In the genomic region with DNA sequence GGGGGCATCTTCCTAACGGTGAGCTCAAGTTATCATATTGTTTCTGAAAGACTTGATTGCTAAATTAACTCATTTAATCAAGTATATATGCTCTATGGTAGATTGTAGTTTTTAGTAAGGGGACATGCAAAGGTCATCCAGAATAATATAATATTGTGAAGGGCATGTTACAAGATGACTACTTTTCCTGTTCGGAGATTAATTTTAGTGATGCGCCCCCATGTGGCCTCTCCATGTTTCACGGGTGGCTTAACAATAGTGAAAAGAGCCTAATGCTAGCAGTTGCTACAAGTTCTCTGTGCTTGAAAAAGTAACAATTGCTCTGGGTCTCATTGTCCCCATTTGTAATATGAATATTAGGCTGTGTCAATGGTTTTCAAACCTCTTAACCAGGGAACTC, we compare ENCODE assay signal across 9 cellular contexts. TPM values are rescaled to one million over a fixed set of nuclear protein-coding genes. Genes with fewer than 3 reads are reported as not detected.
DNase-seq lines count a peak whose midpoint lies in the region; ATAC-seq, FAIRE-seq and TF ChIP-seq lines count a peak whose summit lies in the region.
"Had no signal": no experiment of that assay in that cellular context is flagged by ENCODE, and none has a peak within 500 bp of the region (broad histone marks: within the 10 kb centered on the region; RNA-seq: fewer than 3 reads in every experiment).

No MANE protein-coding gene starts in this region.

- H3K27ac Mint-ChIP-seq in activated CD4-positive, alpha-beta T cell treated with anti-CD3 and anti-CD28 coated beads, Interleukin-2, amount 10 ng/mL, durations not matched to agents 7 days and 5 days = no peak overlapping the region
- H3K27ac Mint-ChIP-seq: stimulated activated naive CD8-positive, alpha-beta T cell treated with anti-CD3 and anti-CD28 coated beads, Interleukin-15, Interleukin-2, amounts not matched to agents 100 ng/mL and 50 ng/mL, for 24 hours had no signal

- no peaks in the 10 kb centered on the region for H3K9me3 Mint-ChIP-seq in activated CD4-positive, alpha-beta T cell treated with anti-CD3 and anti-CD28 coated beads, Interleukin-2, amount 10 ng/mL, durations not matched to agents 7 days and 5 days
- H3K9me3 Mint-ChIP-seq: stimulated activated naive CD8-positive, alpha-beta T cell treated with anti-CD3 and anti-CD28 coated beads, Interleukin-15, Interleukin-2, amounts not matched to agents 100 ng/mL and 50 ng/mL, for 24 hours had no signal

- TF ChIP-seq POLR2A in endothelial cell of umbilical vein (IDR thresholded peaks at IDR 0.05; ENCODE audit: low read depth, low read length) = no peak

- H3K27me3 ChIP-seq in endothelial cell of umbilical vein (ENCODE audit: control insufficient read depth in 2 of 2, insufficient read depth in 2 of 2, low read length in 2 of 2) (peaks cover 0 to 9% of the 10 kb centered on the region in 2 experiments), pancreas (peaks cover 0 to 20% (median 5%) of the 10 kb centered on the region in 4 donors)

- H2AFZ ChIP-seq in endothelial cell of umbilical vein (ENCODE audit: low read depth, low read length) = no peak overlapping the region

- peaks cover 6% of the 10 kb centered on the region for H3K4me1 ChIP-seq in endothelial cell of umbilical vein (ENCODE audit: control insufficient read depth, extremely low read depth, insufficient read depth, low read length)
- H3K4me1 ChIP-seq in pancreas = no peaks in the 10 kb centered on the region

- peaks cover 15% of the 10 kb centered on the region for H3K27me3 Mint-ChIP-seq in activated CD4-positive, alpha-beta T cell treated with anti-CD3 and anti-CD28 coated beads, Interleukin-2, amount 10 ng/mL, durations not matched to agents 7 days and 5 days

- H4K20me1 ChIP-seq in endothelial cell of umbilical vein (replicated peaks; ENCODE audit: control insufficient read depth, extremely low read depth, insufficient read depth, low read length) = no peaks in the 10 kb centered on the region

- no TSS peak for BruUV-seq in endothelial cell of umbilical vein (replicated peaks; lab: Mats Ljungman, UMichigan)

- WGBS in pancreas, 2 donors = 19 to 28% methylated on average over 4 of the region's 4 CpGs

- no peaks in the 10 kb centered on the region for H3K9me3 ChIP-seq in endothelial cell of umbilical vein (replicated peaks; ENCODE audit: control insufficient read depth, insufficient read depth, low read length)
- no peaks in the 10 kb centered on the region for H3K9me3 ChIP-seq in pancreas

- CTCF ChIA-PET in activated CD4-positive, alpha-beta T cell treated with anti-CD3 and anti-CD28 coated beads, Interleukin-2, amount 10 ng/mL, durations not matched to agents 7 days and 5 days (lab: Charles Lee) = interaction anchor here (0.6 to 0.9 kb wide), 2 partner anchors 12 to 182 kb away, joined by 3 read pairs; no protein-coding TSS in a partner anchor
- CTCF ChIA-PET in endothelial cell of umbilical vein (lab: Charles Lee) = interaction anchor here (0.9 to 3.4 kb wide), 4 partner anchors 1213 to 1218 kb away, joined by 3 to 18 read pairs (median 8); no protein-coding TSS in a partner anchor

- POLR2A ChIA-PET in activated CD4-positive, alpha-beta T cell treated with anti-CD3 and anti-CD28 coated beads, Interleukin-2, amount 10 ng/mL, durations not matched to agents 7 days and 5 days (lab: Charles Lee) = no interaction called here
- POLR2A ChIA-PET in endothelial cell of umbilical vein (lab: Charles Lee) = no interaction called here

- H3K36me3 ChIP-seq in endothelial cell of umbilical vein (ENCODE audit: control insufficient read depth in 2 of 2, extremely low read depth in 1 of 2, insufficient read depth in 2 of 2, low read length in 2 of 2) (no peaks in the 10 kb centered on the region), pancreas (no peaks in the 10 kb centered on the region)

- dilution Hi-C loops in endothelial cell of umbilical vein (cut with MboI; ENCODE audit: extremely low pct_ligation_motif_present, low sequenced_read_pairs) = no loop called here

- H3K9me1 ChIP-seq in endothelial cell of umbilical vein (replicated peaks; ENCODE audit: control insufficient read depth, extremely low read depth, insufficient read depth, low read length) = no peaks in the 10 kb centered on the region

- peak; percentile 2 for DNase-seq in NCI-H510A treated with DMSO at 0.1 percent for 48 hours (lab: John Stamatoyannopoulos, UW)
- DNase-seq in NCI-H510A (lab: John Stamatoyannopoulos, UW) = no peak
- DNase-seq in Kasumi-1 (lab: John Stamatoyannopoulos, UW) = peak; percentile 22 to 29
- peak; percentile 37 for DNase-seq in activated CD4-positive, alpha-beta T cell treated with anti-CD3 and anti-CD28 coated beads, Interleukin-2, amount 10 ng/mL, durations not matched to agents 7 days and 5 days
- peak; percentile 24 for DNase-seq in endothelial cell of umbilical vein (ENCODE audit: low read depth, low spot score)
- DNase-seq in pancreas = peak in 4 of 6 donors; percentile 3 to 62 (median 36)
- no peak for DNase-seq in dedifferentiated amniotic fluid mesenchymal stem cell (ENCODE audit: extremely low spot score)
- no peak for DNase-seq in NCI-H1694 (lab: John Stamatoyannopoulos, UW)

- no peaks in the 10 kb centered on the region for H3K36me3 Mint-ChIP-seq in activated CD4-positive, alpha-beta T cell treated with anti-CD3 and anti-CD28 coated beads, Interleukin-2, amount 10 ng/mL, durations not matched to agents 7 days and 5 days (ENCODE audit: low read depth)

- H3K79me2 ChIP-seq in endothelial cell of umbilical vein (ENCODE audit: control insufficient read depth, insufficient read depth, low read length) = no peaks in the 10 kb centered on the region

- H3K4me3 Mint-ChIP-seq in activated CD4-positive, alpha-beta T cell treated with anti-CD3 and anti-CD28 coated beads, Interleukin-2, amount 10 ng/mL, durations not matched to agents 7 days and 5 days = no peak overlapping the region
- H3K4me3 Mint-ChIP-seq: stimulated activated naive CD8-positive, alpha-beta T cell treated with anti-CD3 and anti-CD28 coated beads, Interleukin-15, Interleukin-2, amounts not matched to agents 100 ng/mL and 50 ng/mL, for 24 hours had no signal

- TF ChIP-seq CTCF in endothelial cell of umbilical vein (IDR thresholded peaks at IDR 0.05; ENCODE audit: extremely low read depth in 1 of 2, insufficient read depth in 1 of 2, low read depth in 1 of 2, low read length in 2 of 2) (peak; percentile 31 to 36), pancreas (IDR thresholded peaks at IDR 0.05) (peak; percentile 29 to 42 (median 37))

- H3K27ac ChIP-seq in endothelial cell of umbilical vein (ENCODE audit: insufficient read depth, low read depth, low read length) = no peak overlapping the region
- no peak overlapping the region for H3K27ac ChIP-seq in pancreas

- peak in 2 of 4 donors; percentile 58 to 70 for ATAC-seq in pancreas

- no peak overlapping the region for H3K9ac ChIP-seq in endothelial cell of umbilical vein (replicated peaks; ENCODE audit: extremely low read depth, insufficient read depth, low read length)

- H3K4me3 ChIP-seq in endothelial cell of umbilical vein (replicated peaks in 1 of 3; ENCODE audit: insufficient read depth in 1 of 3, low read depth in 1 of 3, low read length in 3 of 3) = no peak overlapping the region
- H3K4me3 ChIP-seq in pancreas = no peak overlapping the region

- no peaks in the 10 kb centered on the region for H3K4me1 Mint-ChIP-seq in activated CD4-positive, alpha-beta T cell treated with anti-CD3 and anti-CD28 coated beads, Interleukin-2, amount 10 ng/mL, durations not matched to agents 7 days and 5 days

- no peak overlapping the region for H3K4me2 ChIP-seq in endothelial cell of umbilical vein (ENCODE audit: insufficient read depth, low read length)

- peak; percentile 82 for FAIRE-seq in endothelial cell of umbilical vein (lab: Jason Lieb, UNC)
- peak; percentile 80 for FAIRE-seq in pancreas (lab: Jason Lieb, UNC)

- intact Hi-C loops in endothelial cell of umbilical vein (cut with micrococcal nuclease) (loop anchor here (1.0 to 5.0 kb wide), 3 partner anchors 92 to 1215 kb away; partner anchors contain the start of gene MBTPS2), pancreas (cut with DNase I) (loop anchor here in 1 of 3 donors (10.0 kb wide), 1 partner anchor 1221 kb away; no protein-coding TSS in a partner anchor)

TF ChIP-seq in endothelial cell of umbilical vein, 7 proteins besides CTCF, POLR2A, EP300 and RAD21:
- TF ChIP-seq FOS (IDR thresholded peaks at IDR 0.05; ENCODE audit: borderline replicate concordance, insufficient read depth, low read length) (no peak), EZH2 (IDR thresholded peaks at IDR 0.05; ENCODE audit: borderline replicate concordance, low read depth, low read length, severe bottlenecking) (no peak), GATA2 (IDR thresholded peaks at IDR 0.05; ENCODE audit: insufficient read depth, insufficient read length, low read depth, low read length) (no peak), MYC (IDR thresholded peaks at IDR 0.05; ENCODE audit: low read depth, low read length) (no peak), JUN (IDR thresholded peaks at IDR 0.05; ENCODE audit: borderline replicate concordance, insufficient read depth, insufficient read length, low read depth) (no peak), POLR2AphosphoS5 (IDR thresholded peaks at IDR 0.05; ENCODE audit: insufficient read depth, low read depth, low read length) (no peak)
- TF ChIP-seq, protein P1, sequence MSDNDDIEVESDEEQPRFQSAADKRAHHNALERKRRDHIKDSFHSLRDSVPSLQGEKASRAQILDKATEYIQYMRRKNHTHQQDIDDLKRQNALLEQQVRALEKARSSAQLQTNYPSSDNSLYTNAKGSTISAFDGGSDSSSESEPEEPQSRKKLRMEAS (IDR thresholded peaks at IDR 0.05; ENCODE audit: insufficient read depth, insufficient read length) = no peak

RNA-seq across cellular contexts. Expression of gene SMPX, which starts 12.2 kb away (rescaled TPM):
- not detected for total RNA-seq in activated CD4-positive, alpha-beta T cell treated with anti-CD3 and anti-CD28 coated beads, Interleukin-2, amount 10 ng/mL, durations not matched to agents 7 days and 5 days
- total RNA-seq in endothelial cell of umbilical vein (not detected in 2 replicates), pancreas (under 1 TPM in 1 of 6 donors, not detected in 5; 0.28 TPM)
- polyA plus RNA-seq in endothelial cell of umbilical vein (not detected in 2 replicates), pancreas (under 1 TPM in 1 of 2 donors, not detected in 1; 0.09 TPM)
- not detected in 2 replicates for polyA plus RNA-seq in endothelial cell of umbilical vein (2011; cell fraction: cytosol; rRNA removed)
- polyA plus RNA-seq in endothelial cell of umbilical vein (2011; cell fraction: nucleus; rRNA removed) = not detected in 2 replicates
- not detected in 2 replicates for polyA plus RNA-seq in endothelial cell of umbilical vein (2012)
- polyA minus RNA-seq in endothelial cell of umbilical vein = not detected in 2 replicates
- polyA minus RNA-seq in endothelial cell of umbilical vein (2011; cell fraction: cytosol; rRNA and poly(A)+ RNA removed) = not detected
- not detected in 2 replicates for polyA minus RNA-seq in endothelial cell of umbilical vein (2011; cell fraction: nucleus; rRNA and poly(A)+ RNA removed)

Comparison
In these comparisons a context has a peak if more than half of its experiments do, and no peak if none do; other contexts are left out.
1. DNase-seq: peak in NCI-H510A treated with DMSO at 0.1 percent for 48 hours (single experiment), Kasumi-1 (2 of 2), activated CD4-positive, alpha-beta T cell treated with anti-CD3 and anti-CD28 coated beads, Interleukin-2, amount 10 ng/mL, durations not matched to agents 7 days and 5 days (single experiment), endothelial cell of umbilical vein (single experiment) and pancreas (4 of 6); none in NCI-H510A (single experiment), dedifferentiated amniotic fluid mesenchymal stem cell (single experiment) and NCI-H1694 (single experiment).